12 cellular contexts compared by ENCODE assay signal in the genomic region with DNA sequence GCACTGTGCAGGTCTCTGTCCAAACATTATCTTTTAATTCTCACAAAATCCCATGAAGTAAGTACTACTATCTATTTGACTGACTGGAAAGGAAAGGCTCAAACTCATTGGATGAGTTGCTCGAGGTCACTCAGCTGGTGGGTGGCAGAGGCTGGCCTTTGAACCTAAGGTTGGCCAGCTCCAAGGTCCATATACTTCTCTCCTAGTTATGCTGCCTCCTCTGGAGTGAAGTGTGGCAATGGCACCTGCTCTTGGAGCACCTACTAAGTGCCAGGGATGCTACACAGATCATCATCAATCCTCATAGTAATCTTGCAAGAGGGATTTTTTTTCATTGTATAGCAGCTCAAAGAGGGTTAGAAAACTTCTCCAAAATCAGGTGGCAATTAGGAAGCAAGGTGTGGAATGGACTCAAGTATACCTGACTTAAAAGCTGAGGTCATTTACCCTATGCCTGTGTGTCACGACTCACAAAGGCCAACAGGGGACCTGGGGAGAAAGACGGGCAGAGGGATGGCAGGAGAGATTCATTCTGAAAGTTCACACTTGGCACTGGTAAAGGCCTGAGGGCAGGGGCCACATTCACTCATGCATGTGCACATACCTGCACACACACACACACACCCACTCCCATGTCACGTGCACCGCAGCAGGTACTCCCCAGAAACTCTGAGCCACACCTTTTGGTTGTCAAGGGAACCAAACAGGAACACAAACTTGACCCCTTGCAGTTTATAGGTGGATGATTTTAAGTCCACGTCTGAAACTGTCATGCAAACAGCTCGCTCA.
A peak's percentile ranks its signal among the peaks of the same experiment; 100 is the strongest.
DNase-seq lines count a peak whose midpoint lies in the region; ATAC-seq and TF ChIP-seq lines count a peak whose summit lies in the region.
"Had no signal": no experiment of that assay in that cellular context is flagged by ENCODE, and none has a peak within 500 bp of the region (broad histone marks: within the 10 kb centered on the region; RNA-seq: fewer than 3 reads in every experiment).

No MANE protein-coding gene starts in this region.

- no peak overlapping the region for H4K91ac ChIP-seq in H9 (ENCODE audit: insufficient read length, low read depth, low read length)

- peaks cover 9% of the 10 kb centered on the region for H3K79me1 ChIP-seq in H9 (ENCODE audit: insufficient read depth, low read depth, low read length, poor library complexity, severe bottlenecking)

- no peak overlapping the region for H4K5ac ChIP-seq in H9 (ENCODE audit: insufficient read length, low read depth, low read length)

- no peak overlapping the region for H3K56ac ChIP-seq in H9 (ENCODE audit: insufficient read length, low read depth, low read length)

- peak; percentile 51 for ATAC-seq in GM18508 (IDR thresholded peaks at IDR 0.05; ENCODE audit: insufficient read depth, unreplicated experiment)
- no peak for ATAC-seq in psoas muscle

- H3K4ac ChIP-seq in H9 (ENCODE audit: low read depth, low read length): no peak overlapping the region

- no peak overlapping the region for H3K23ac ChIP-seq in H9 (ENCODE audit: insufficient read length, low read depth, low read length)

- H3T11ph ChIP-seq in H9 (ENCODE audit: low read length): no peak overlapping the region

- no peak overlapping the region for H4K8ac ChIP-seq in H9 (replicated peaks; ENCODE audit: insufficient read length, low read depth, low read length)

- H3K27me3 Mint-ChIP-seq in H9 (ENCODE audit: low read depth): no peaks in the 10 kb centered on the region

- no peak overlapping the region for H2AK5ac ChIP-seq in H9 (ENCODE audit: insufficient read length, low read length)

- H3K4me2 ChIP-seq in H9 (ENCODE audit: insufficient read depth, insufficient read length, low read length) (no peak overlapping the region), SU-DHL-6 (ENCODE audit: low read depth, low read length, poor library complexity, severe bottlenecking) (peak overlapping the region; percentile 36)

- H3K36me3 Mint-ChIP-seq in H9 (ENCODE audit: insufficient read depth in 1 of 3, low read depth in 3 of 3): peaks cover 0 to 23% (median 0%) of the 10 kb centered on the region in 3 experiments; a peak in 3 of 7 replicates

- DNase-seq in H9: no peak
- DNase-seq in mucosa of gallbladder (ENCODE audit: low spot score): peak; percentile 41
- DNase-seq in psoas muscle: no peak
- no peak for DNase-seq in SHP77 treated with DMSO at 0.1 percent for 48 hours (lab: John Stamatoyannopoulos, UW)
- DNase-seq in HuH-7 (ENCODE audit: low spot score): no peak
- no peak for DNase-seq in NCI-H2107 treated with DMSO at 0.1 percent for 48 hours (lab: John Stamatoyannopoulos, UW; ENCODE audit: unreplicated experiment)
- DNase-seq: activated naive CD4-positive, alpha-beta T cell; DND-41; NCI-H82; T-helper 9 cell had no signal

- no peak overlapping the region for H2BK120ac ChIP-seq in H9 (ENCODE audit: low read depth, low read length, poor library complexity, severe bottlenecking)

- no peaks in the 10 kb centered on the region for H3K9me3 ChIP-seq in H9 (ENCODE audit: control insufficient read depth, low read depth, low read length)
- H3K9me3 ChIP-seq in SU-DHL-6 (ENCODE audit: insufficient read depth, low read length): no peaks in the 10 kb centered on the region
- no peaks in the 10 kb centered on the region for H3K9me3 ChIP-seq in psoas muscle

- no peak overlapping the region for H2AFZ ChIP-seq in H9 (ENCODE audit: low read length)
- no peak overlapping the region for H2AFZ ChIP-seq in SU-DHL-6 (ENCODE audit: low read depth, low read length, severe bottlenecking)

- no CpG with 5 or more reads among the region's 7 CpGs for WGBS in H9 (ENCODE audit: extremely low coverage, insufficient read length, low lambda C conversion rate)
- WGBS in psoas muscle, 3 donors: 77 to 80% (median 80%) methylated on average over 7 of the region's 7 CpGs

- TF ChIP-seq CTCF in H9 (conservative IDR thresholded peaks at IDR 0.05) (0 out of 3 replicates have a peak, but pooled peaks have one; percentile 11), SU-DHL-6 (IDR thresholded peaks at IDR 0.05; ENCODE audit: insufficient read depth, low read length, poor library complexity, severe bottlenecking) (no peak), psoas muscle (IDR thresholded peaks at IDR 0.05) (no peak)

- H3K4me3 Mint-ChIP-seq in H9: no peak overlapping the region

- H2BK20ac ChIP-seq in H9 (ENCODE audit: low read depth, low read length, poor library complexity, severe bottlenecking): no peak overlapping the region

- peaks cover 68 to 69% of the 10 kb centered on the region in 2 experiments for H3K4me1 Mint-ChIP-seq in H9

- H4K20me1 ChIP-seq in H9 (ENCODE audit: control insufficient read depth, insufficient read depth, insufficient read length) (peaks cover 2% of the 10 kb centered on the region), SU-DHL-6 (ENCODE audit: low read depth, low read length) (no peaks in the 10 kb centered on the region)

- intact Hi-C loops in psoas muscle (cut with DNase I): no loop called here

- H2BK15ac ChIP-seq in H9 (ENCODE audit: low read depth, low read length): no peak overlapping the region

- H3K14ac ChIP-seq in H9 (ENCODE audit: insufficient read depth, low read length): no peak overlapping the region

- H3K9me2 ChIP-seq in SU-DHL-6 (replicated peaks; ENCODE audit: insufficient read depth, low read length): no peaks in the 10 kb centered on the region

- H3K79me2 ChIP-seq in H9 (ENCODE audit: insufficient read depth, low read length) (peaks cover 27% of the 10 kb centered on the region), SU-DHL-6 (ENCODE audit: insufficient read depth, low read length) (peaks cover 66% of the 10 kb centered on the region)

- peak overlapping the region in 2 of 3 experiments; percentile 7 to 11; a peak in 3 of 7 replicates for H3K27ac Mint-ChIP-seq in H9

- H3K27me3 ChIP-seq in H9 (ENCODE audit: insufficient read depth, low read length): no peaks in the 10 kb centered on the region
- no peaks in the 10 kb centered on the region for H3K27me3 ChIP-seq in SU-DHL-6 (ENCODE audit: low read length)
- no peaks in the 10 kb centered on the region for H3K27me3 ChIP-seq in psoas muscle (ENCODE audit: insufficient read depth in 3 of 3, low read length in 2 of 3)

- H3K4me1 ChIP-seq in H9 (ENCODE audit: insufficient read depth, low read length) (peaks cover 26% of the 10 kb centered on the region), psoas muscle (peaks cover 30% of the 10 kb centered on the region)

- no peak overlapping the region for H3K27ac ChIP-seq in H9 (ENCODE audit: insufficient read length, low read depth, low read length)
- peak overlapping the region; percentile 12; the same call in 1 of the 2 replicates for H3K27ac ChIP-seq in SU-DHL-6 (ENCODE audit: low read depth, low read length)
- no peak overlapping the region for H3K27ac ChIP-seq in psoas muscle

- no peaks in the 10 kb centered on the region for H3F3A ChIP-seq in SU-DHL-6 (ENCODE audit: insufficient read depth)

- H3K18ac ChIP-seq in H9 (ENCODE audit: insufficient read length, low read depth, low read length): no peak overlapping the region

- no peaks in the 10 kb centered on the region for H3K23me2 ChIP-seq in H9 (ENCODE audit: insufficient read length, low read depth, low read length, poor library complexity, severe bottlenecking)

- H3K36me3 ChIP-seq in SU-DHL-6 (ENCODE audit: low read length) (no peaks in the 10 kb centered on the region), psoas muscle (ENCODE audit: insufficient read depth in 1 of 2, low read depth in 1 of 2) (no peaks in the 10 kb centered on the region)

- no peak overlapping the region for H2BK12ac ChIP-seq in H9 (ENCODE audit: insufficient read length, low read depth, low read length)

- no peak overlapping the region for H2BK5ac ChIP-seq in H9 (ENCODE audit: insufficient read length, low read length)

- no peaks in the 10 kb centered on the region for H3K9me3 Mint-ChIP-seq in H9

- H3K9ac ChIP-seq in H9 (ENCODE audit: extremely low read depth, insufficient read length, low read length): no peak overlapping the region
- H3K9ac ChIP-seq in SU-DHL-6 (ENCODE audit: low read length): no peak overlapping the region

- H3K4me3 ChIP-seq in SU-DHL-6 (ENCODE audit: insufficient read depth, low read length, poor library complexity, severe bottlenecking) (no peak overlapping the region), psoas muscle (no peak overlapping the region)
